ENCODE assay signal across 1 cellular context in genomic region chr6:54135665-54136370, GRCh38.
A peak's percentile ranks its signal among the peaks of the same experiment; 100 is the strongest.
TF ChIP-seq lines count a peak whose summit lies in the region.

No MANE protein-coding gene starts in this region.

TF ChIP-seq in HepG2, 621 proteins besides CTCF, POLR2A, EP300 and RAD21 (continued from another document):
- TF ChIP-seq PAXIP1 (CRISPR knock-in tag; conservative IDR thresholded peaks at IDR 0.05) = peak; percentile 68
- TF ChIP-seq ARNTL (CRISPR knock-in tag; IDR thresholded peaks at IDR 0.05) = no peak
- no peak for TF ChIP-seq ZNF776 (CRISPR knock-in tag; IDR thresholded peaks at IDR 0.05)
- peak; percentile 67; the same call in 1 of the 2 replicates for TF ChIP-seq EHMT2 (IDR thresholded peaks at IDR 0.05; ENCODE audit: borderline replicate concordance, low read depth, low read length)
- peak; percentile 70; the same call in 1 of the 2 replicates for TF ChIP-seq CEBPB (IDR thresholded peaks at IDR 0.05; ENCODE audit: borderline replicate concordance, low read depth, low read length)
- 0 out of 2 replicates have a peak, but pooled peaks have one; percentile 25 for TF ChIP-seq BCL6 (CRISPR knock-in tag; IDR thresholded peaks at IDR 0.05)
- TF ChIP-seq SOX5 (CRISPR knock-in tag; IDR thresholded peaks at IDR 0.05; ENCODE audit: borderline replicate concordance) = peak; percentile 55; the same call in 1 of the 2 replicates
- no peak for TF ChIP-seq HNF1B (CRISPR knock-in tag; IDR thresholded peaks at IDR 0.05)
- no peak for TF ChIP-seq MEF2D (CRISPR knock-in tag; IDR thresholded peaks at IDR 0.05)
- no peak for TF ChIP-seq SIN3B (IDR thresholded peaks at IDR 0.05; ENCODE audit: low read length)
- TF ChIP-seq NFE2L1 (CRISPR knock-in tag; IDR thresholded peaks at IDR 0.05; ENCODE audit: borderline replicate concordance) = no peak
- TF ChIP-seq HIVEP1 (CRISPR knock-in tag; IDR thresholded peaks at IDR 0.05) = no peak
- no peak for TF ChIP-seq BRCA1 (CRISPR knock-in tag; IDR thresholded peaks at IDR 0.05)
- no peak for TF ChIP-seq RFX1 (IDR thresholded peaks at IDR 0.05)
- TF ChIP-seq ISL2 (CRISPR knock-in tag; IDR thresholded peaks at IDR 0.05) = 0 out of 2 replicates have a peak, but pooled peaks have one; percentile 26
- TF ChIP-seq HOMEZ (CRISPR knock-in tag; IDR thresholded peaks at IDR 0.05; ENCODE audit: low read depth) = 0 out of 2 replicates have a peak, but pooled peaks have one; percentile 22
- peak; percentile 87; the same call in 1 of the 2 replicates for TF ChIP-seq HMG20A (CRISPR knock-in tag; IDR thresholded peaks at IDR 0.05; ENCODE audit: borderline replicate concordance)
- no peak for TF ChIP-seq RARG (CRISPR knock-in tag; IDR thresholded peaks at IDR 0.05; ENCODE audit: low read depth)
- TF ChIP-seq AHDC1 (CRISPR knock-in tag; IDR thresholded peaks at IDR 0.05; ENCODE audit: borderline replicate concordance) = peak; percentile 79; the same call in 1 of the 2 replicates
- peak; percentile 80 for TF ChIP-seq CEBPG (CRISPR knock-in tag; IDR thresholded peaks at IDR 0.05)
- TF ChIP-seq ELF3 (CRISPR knock-in tag; IDR thresholded peaks at IDR 0.05) = peak; percentile 85
- no peak for TF ChIP-seq ZNF644 (CRISPR knock-in tag; IDR thresholded peaks at IDR 0.05; ENCODE audit: low read depth)
TF ChIP-seq in HepG2: peak in this region for 29.
